In the genomic region with DNA sequence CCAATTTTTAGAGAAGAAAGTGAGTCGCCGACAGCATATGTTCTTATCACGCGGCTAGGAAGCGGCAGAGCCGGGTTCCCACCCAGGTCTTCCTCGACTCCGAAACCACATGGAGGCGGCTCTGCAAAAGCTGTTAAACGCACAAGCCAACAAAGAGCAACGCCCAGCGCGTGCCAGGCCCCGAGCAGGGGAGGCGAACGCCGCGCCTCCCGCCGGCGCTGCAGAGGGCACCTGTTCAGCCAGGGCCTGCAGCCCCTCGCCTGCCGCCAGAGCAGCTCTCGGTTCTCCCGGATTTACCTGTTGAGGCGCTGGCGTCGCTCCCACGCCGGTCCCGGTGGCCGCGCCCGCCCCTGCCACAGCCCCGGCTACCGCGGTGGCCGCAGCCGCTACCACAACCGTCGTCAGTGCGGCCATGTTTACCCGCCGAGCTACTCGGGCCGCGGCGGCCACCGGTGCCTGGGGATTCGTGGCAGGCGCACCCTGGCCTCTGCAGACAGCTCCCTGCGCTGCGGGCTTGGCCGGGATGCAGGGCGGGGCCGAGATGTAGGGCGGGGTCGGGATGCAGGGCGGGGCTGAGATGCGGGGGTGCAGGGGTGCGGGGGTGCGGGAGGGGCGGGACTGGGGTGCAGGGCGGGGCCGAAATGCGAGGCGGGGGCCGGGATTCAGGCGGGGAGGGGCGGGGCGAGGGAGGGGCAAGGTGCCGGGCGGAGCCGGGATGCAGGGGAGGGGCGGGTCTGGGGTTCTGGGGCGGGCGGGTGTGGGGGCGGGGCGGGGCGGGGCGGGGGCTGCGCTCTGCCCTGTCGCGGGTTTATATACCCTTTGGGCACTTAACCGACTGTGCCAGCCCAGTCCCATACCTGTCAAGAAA, we compare ENCODE assay signal across 7 cellular contexts. TPM values are rescaled to one million over a fixed set of nuclear protein-coding genes. Genes with fewer than 3 reads are reported as not detected.
A peak's percentile ranks its signal among the peaks of the same experiment; 100 is the strongest.
DNase-seq lines count a peak whose midpoint lies in the region; ATAC-seq, FAIRE-seq and TF ChIP-seq lines count a peak whose summit lies in the region.

A gene with protein sequence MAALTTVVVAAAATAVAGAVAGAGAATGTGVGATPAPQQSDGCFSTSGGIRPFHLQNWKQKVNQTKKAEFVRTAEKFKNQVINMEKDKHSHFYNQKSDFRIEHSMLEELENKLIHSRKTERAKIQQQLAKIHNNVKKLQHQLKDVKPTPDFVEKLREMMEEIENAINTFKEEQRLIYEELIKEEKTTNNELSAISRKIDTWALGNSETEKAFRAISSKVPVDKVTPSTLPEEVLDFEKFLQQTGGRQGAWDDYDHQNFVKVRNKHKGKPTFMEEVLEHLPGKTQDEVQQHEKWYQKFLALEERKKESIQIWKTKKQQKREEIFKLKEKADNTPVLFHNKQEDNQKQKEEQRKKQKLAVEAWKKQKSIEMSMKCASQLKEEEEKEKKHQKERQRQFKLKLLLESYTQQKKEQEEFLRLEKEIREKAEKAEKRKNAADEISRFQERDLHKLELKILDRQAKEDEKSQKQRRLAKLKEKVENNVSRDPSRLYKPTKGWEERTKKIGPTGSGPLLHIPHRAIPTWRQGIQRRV (minus strand): TSS at position 525 of the 868 bp plus-strand sequence. CDS start 111 bp downstream, at position 414.

- H3K27ac ChIP-seq in brain microvascular endothelial cell (peak within 1 kb of the TSS; percentile 62), smooth muscle cell (ENCODE audit: low read depth) (no peak within 1 kb of the TSS)

- H3K4me1 ChIP-seq in smooth muscle cell (ENCODE audit: low read depth): peaks cover 6% of the 10 kb centered on the region

- no peaks in the 10 kb centered on the region for H3K9me3 ChIP-seq in smooth muscle cell (replicated peaks; ENCODE audit: low read depth)

- H3K36me3 ChIP-seq in brain microvascular endothelial cell (replicated peaks) (no peaks in the 10 kb centered on the region), smooth muscle cell (ENCODE audit: low read depth) (no peaks in the 10 kb centered on the region)

- peak within 1 kb of the TSS; percentile 85 for H3K4me2 ChIP-seq in smooth muscle cell

- no peaks in the 10 kb centered on the region for H4K20me1 ChIP-seq in smooth muscle cell (ENCODE audit: low read depth)

- H2AFZ ChIP-seq in smooth muscle cell (ENCODE audit: low read depth): peak within 1 kb of the TSS; percentile 98

- DNase-seq in GM18507 (ENCODE audit: extremely low spot score, insufficient read length, low read depth) (peak; percentile 84), NCI-H146 treated with DMSO at 0.1 percent for 48 hours (lab: John Stamatoyannopoulos, UW; ENCODE audit: unreplicated experiment) (peak; percentile 81), UCSD-AML1 (lab: John Stamatoyannopoulos, UW; ENCODE audit: unreplicated experiment) (peak; percentile 59), brain microvascular endothelial cell (peak; percentile 56), iPS-NIHi11 (ENCODE audit: low spot score) (peak; percentile 93), smooth muscle cell (lab: John Stamatoyannopoulos, UW; ENCODE audit: unreplicated experiment) (peak; percentile 29)

- no peak within 1 kb of the TSS for H3K9ac ChIP-seq in smooth muscle cell (ENCODE audit: low read depth)

- peak; percentile 74 for ATAC-seq in HG02840 (IDR thresholded peaks at IDR 0.05; ENCODE audit: low FRiP score, unreplicated experiment)

- H3K4me3 ChIP-seq in brain microvascular endothelial cell (ENCODE audit: low read depth, low read length): peak within 1 kb of the TSS; percentile 67
- H3K4me3 ChIP-seq in smooth muscle cell: peak within 1 kb of the TSS; percentile 63

- H3F3A ChIP-seq in smooth muscle cell (ENCODE audit: low read depth): no peaks in the 10 kb centered on the region

- WGBS in smooth muscle cell (ENCODE audit: low lambda C conversion rate): under 1% methylated on average over 62 of the region's 85 CpGs

- in situ Hi-C loops in brain microvascular endothelial cell (cut with HindIII; ENCODE audit: low pct_ligation_motif_present, low sequenced_read_pairs): no loop called here

- H3K27me3 ChIP-seq in brain microvascular endothelial cell (replicated peaks): no peaks in the 10 kb centered on the region
- no peaks in the 10 kb centered on the region for H3K27me3 ChIP-seq in smooth muscle cell (ENCODE audit: low read depth)

- TF ChIP-seq CTCF in brain microvascular endothelial cell (IDR thresholded peaks at IDR 0.05; ENCODE audit: low read depth, low read length, missing control alignments) (no peak), smooth muscle cell (IDR thresholded peaks at IDR 0.05; ENCODE audit: borderline replicate concordance, insufficient read depth, poor library complexity, severe bottlenecking) (no peak)

- peak; percentile 38 for FAIRE-seq in GM18507 (lab: Jason Lieb, UNC)

- H3K79me2 ChIP-seq in smooth muscle cell (ENCODE audit: low read depth): peaks cover 16% of the 10 kb centered on the region

RNA-seq across cellular contexts. Expression of the gene that starts here (rescaled TPM):
- total RNA-seq in smooth muscle cell: 9.1 and 9.4 TPM in 2 replicates
- 6.3 and 8.4 TPM in 2 replicates for polyA plus RNA-seq in smooth muscle cell

Comparison
In these comparisons a context has a peak if more than half of its experiments do, and no peak if none do; other contexts are left out.
1. DNase-seq: peak in every context shown above with its lines; median percentile 93 in iPS-NIHi11; 84 in GM18507; 81 in NCI-H146 treated with DMSO at 0.1 percent for 48 hours; 59 in UCSD-AML1; 56 in brain microvascular endothelial cell; 29 in smooth muscle cell.